26 cellular contexts compared by ENCODE assay signal in genomic region chr6:1231941-1232340, GRCh38.
"Had no signal": no experiment of that assay in that cellular context is flagged by ENCODE, and none has a peak within 500 bp of the region (broad histone marks: within the 10 kb centered on the region; RNA-seq: fewer than 3 reads in every experiment).

No MANE protein-coding gene starts in this region.

- H3K4me3 ChIP-seq: heart right ventricle, pancreas, psoas muscle, right atrium auricular region, spleen, thoracic aorta, vagina had no signal

- H3K36me3 ChIP-seq: heart right ventricle, pancreas, right atrium auricular region, spleen, thoracic aorta, vagina had no signal

- FAIRE-seq: colon, endometrium, pancreas had no signal

- H3K36me3 Mint-ChIP-seq: activated naive CD8-positive, alpha-beta T cell; naive thymus-derived CD8-positive, alpha-beta T cell; type B pancreatic cell had no signal

- H3K4me3 Mint-ChIP-seq: activated naive CD8-positive, alpha-beta T cell; activated T-cell treated with anti-CD3 and anti-CD28 coated beads, Interleukin-2, amount 50 U/mL, for 72 hours; naive thymus-derived CD8-positive, alpha-beta T cell; neural crest cell; stimulated activated naive CD8-positive, alpha-beta T cell treated with anti-CD3 and anti-CD28 coated beads, Interleukin-15, Interleukin-2, amounts not matched to agents 100 ng/mL and 50 ng/mL, for 24 hours; type B pancreatic cell had no signal

- H3K27ac ChIP-seq: heart right ventricle, pancreas, psoas muscle, right atrium auricular region, spleen, thoracic aorta, vagina had no signal

- ATAC-seq: activated T-cell treated with anti-CD3 and anti-CD28 coated beads, Interleukin-2, amount 50 U/mL, for 72 hours; heart right ventricle; left colon; naive thymus-derived CD8-positive, alpha-beta T cell; pancreas; psoas muscle had no signal

- H3K4me1 Mint-ChIP-seq: naive thymus-derived CD8-positive, alpha-beta T cell; neural crest cell had no signal

- H3K27ac Mint-ChIP-seq: activated naive CD8-positive, alpha-beta T cell; activated T-cell treated with anti-CD3 and anti-CD28 coated beads, Interleukin-2, amount 50 U/mL, for 72 hours; naive thymus-derived CD8-positive, alpha-beta T cell; stimulated activated naive CD8-positive, alpha-beta T cell treated with anti-CD3 and anti-CD28 coated beads, Interleukin-15, Interleukin-2, amounts not matched to agents 100 ng/mL and 50 ng/mL, for 24 hours; type B pancreatic cell had no signal

- H3K4me1 ChIP-seq: heart right ventricle, pancreas, psoas muscle, right atrium auricular region, spleen, vagina had no signal

- DNase-seq: activated CD4-positive, alpha-beta T cell treated with anti-CD3 and anti-CD28 coated beads for 4 hours; activated CD4-positive, alpha-beta T cell treated with anti-CD3 and anti-CD28 coated beads, Interleukin-2, amount 50 U/mL, for 4 hours; activated CD4-positive, CD25-positive, alpha-beta regulatory T cell; activated naive CD4-positive, alpha-beta T cell treated with Interleukin-2 at 50 U/mL for 16 hours; activated T-cell treated with anti-CD3 and anti-CD28 coated beads for 4 hours; activated T-cell treated with anti-CD3 and anti-CD28 coated beads, Interleukin-2, amount 50 U/mL, for 72 hours; anterior cingulate cortex; effector CD8-positive, alpha-beta T cell; foreskin melanocyte; heart right ventricle; left colon; naive thymus-derived CD8-positive, alpha-beta T cell; nucleus accumbens; pancreas; psoas muscle; spleen; stimulated activated CD4-positive, alpha-beta T cell treated with anti-CD3 and anti-CD28 coated beads, Interleukin-2, amount 100 ng/mL, for 48 hours had no signal

- H3K9me3 ChIP-seq: heart right ventricle, pancreas, psoas muscle, right atrium auricular region, spleen, thoracic aorta, vagina had no signal

- H3K27me3 ChIP-seq: pancreas, right atrium auricular region, vagina had no signal

- H3K9me3 Mint-ChIP-seq: activated T-cell treated with anti-CD3 and anti-CD28 coated beads, Interleukin-2, amount 50 U/mL, for 72 hours; neural crest cell; stimulated activated naive CD8-positive, alpha-beta T cell treated with anti-CD3 and anti-CD28 coated beads, Interleukin-15, Interleukin-2, amounts not matched to agents 100 ng/mL and 50 ng/mL, for 24 hours; type B pancreatic cell had no signal
